Comparison of ENCODE assay signal across 9 cellular contexts in genomic region chr2:113499019-113499885, GRCh38. TPM values are rescaled to one million over a fixed set of nuclear protein-coding genes. Genes with fewer than 3 reads are reported as not detected.
DNase-seq lines count a peak whose midpoint lies in the region; ATAC-seq lines count a peak whose summit lies in the region.
"Not testable (repeated sequence)": the region's sequence is repeated elsewhere in the genome, so short reads cannot be mapped to it uniquely, and the experiment has no call there.
"Had no signal": no experiment of that assay in that cellular context is flagged by ENCODE, and none has a peak within 500 bp of the region (broad histone marks: within the 10 kb centered on the region; RNA-seq: fewer than 3 reads in every experiment).

No MANE protein-coding gene starts in this region.

- intact Hi-C loops in activated CD4-positive, alpha-beta memory T cell treated with anti-CD3 and anti-CD28 coated beads for 36 hours (cut with micrococcal nuclease); right cardiac atrium (cut with DNase I): not testable (repeated sequence)

- H3K4me1 Mint-ChIP-seq in activated CD4-positive, alpha-beta memory T cell treated with anti-CD3 and anti-CD28 coated beads for 36 hours (ENCODE audit: low read depth): peaks cover 20% of the 10 kb centered on the region
- peaks cover 12% of the 10 kb centered on the region for H3K4me1 Mint-ChIP-seq in activated naive CD8-positive, alpha-beta T cell treated with anti-CD3 and anti-CD28 coated beads, Interleukin-2, amount 10 ng/mL, durations not matched to agents 7 days and 5 days
- H3K4me1 Mint-ChIP-seq in natural killer cell treated with Interleukin-12 subunit alpha and Interleukin-12 subunit beta and Interleukin-15 and Interleukin-18, amount 100 ng/mL, for 72 hours (ENCODE audit: low read depth in 2 of 2): peaks cover 12 to 14% of the 10 kb centered on the region in 2 donors
- peaks cover 13% of the 10 kb centered on the region for H3K4me1 Mint-ChIP-seq in stimulated activated naive CD8-positive, alpha-beta T cell treated with anti-CD3 and anti-CD28 coated beads, Interleukin-15, amount 100 ng/mL, for 72 hours

- not testable (repeated sequence) for H3K4me1 ChIP-seq in HUES48 (ENCODE audit: control insufficient read depth, insufficient read depth, low read length); right cardiac atrium (ENCODE audit: control insufficient read depth, insufficient read depth, low read length)

- not testable (repeated sequence) for H3K36me3 ChIP-seq in HUES48 (ENCODE audit: control insufficient read depth, insufficient read depth, low read length)

- not testable (repeated sequence) for H3K27ac ChIP-seq in HUES48 (ENCODE audit: low read depth, low read length); right cardiac atrium (ENCODE audit: low read length)

- not testable (repeated sequence) for H3K9me3 ChIP-seq in HUES48 (ENCODE audit: control insufficient read depth, insufficient read depth, low read length); right cardiac atrium (ENCODE audit: control insufficient read depth, low read length)

- CTCF ChIA-PET in activated CD4-positive, alpha-beta memory T cell treated with anti-CD3 and anti-CD28 coated beads for 36 hours (lab: Charles Lee): not testable (repeated sequence)

- POLR2A ChIA-PET in activated CD4-positive, alpha-beta memory T cell treated with anti-CD3 and anti-CD28 coated beads for 36 hours (lab: Charles Lee); activated naive CD8-positive, alpha-beta T cell treated with anti-CD3 and anti-CD28 coated beads, Interleukin-2, amount 10 ng/mL, durations not matched to agents 7 days and 5 days (lab: Charles Lee): not testable (repeated sequence)

- DNase-seq in activated CD4-positive, alpha-beta memory T cell treated with anti-CD3 and anti-CD28 coated beads for 36 hours: peak; percentile 36
- DNase-seq in activated T-cell treated with anti-CD3 and anti-CD28 coated beads, Interleukin-2, amount 50 U/mL, for 48 hours: peak; percentile 29 to 44
- DNase-seq in activated naive CD8-positive, alpha-beta T cell treated with anti-CD3 and anti-CD28 coated beads, Interleukin-2, amount 10 ng/mL, durations not matched to agents 7 days and 5 days: peak; percentile 56
- peak in 2 of 3 donors; percentile 33 to 44 for DNase-seq in right cardiac atrium
- DNase-seq in natural killer cell treated with Interleukin-12 subunit alpha and Interleukin-12 subunit beta and Interleukin-15 and Interleukin-18, amount 100 ng/mL, for 72 hours (ENCODE audit: low spot score): peak; percentile 58
- DNase-seq in stimulated activated naive CD8-positive, alpha-beta T cell treated with anti-CD3 and anti-CD28 coated beads, Interleukin-15, amount 100 ng/mL, for 72 hours: peak; percentile 18 to 48

- peaks cover 58% of the 10 kb centered on the region for H3K27me3 ChIP-seq in HUES48 (ENCODE audit: control insufficient read depth, insufficient read depth, low read length)
- not testable (repeated sequence) for H3K27me3 ChIP-seq in right cardiac atrium (ENCODE audit: control insufficient read depth, insufficient read depth)

- WGBS in right cardiac atrium: 7% methylated on average over 61 of the region's 62 CpGs

- not testable (repeated sequence) for H3K27ac Mint-ChIP-seq in activated CD4-positive, alpha-beta memory T cell treated with anti-CD3 and anti-CD28 coated beads for 36 hours; activated naive CD8-positive, alpha-beta T cell treated with anti-CD3 and anti-CD28 coated beads, Interleukin-2, amount 10 ng/mL, durations not matched to agents 7 days and 5 days; natural killer cell treated with Interleukin-12 subunit alpha and Interleukin-12 subunit beta and Interleukin-15 and Interleukin-18, amount 100 ng/mL, for 72 hours; stimulated activated naive CD8-positive, alpha-beta T cell treated with anti-CD3 and anti-CD28 coated beads, Interleukin-15, amount 100 ng/mL, for 72 hours

- ATAC-seq in activated naive CD8-positive, alpha-beta T cell treated with anti-CD3 and anti-CD28 coated beads, Interleukin-2, amount 10 ng/mL, durations not matched to agents 7 days and 5 days (ENCODE audit: low read depth); right cardiac atrium; natural killer cell treated with Interleukin-12 subunit alpha and Interleukin-12 subunit beta and Interleukin-15 and Interleukin-18, amount 100 ng/mL, for 72 hours; stimulated activated naive CD8-positive, alpha-beta T cell treated with anti-CD3 and anti-CD28 coated beads, Interleukin-15, amount 100 ng/mL, for 72 hours: not testable (repeated sequence)

- H3K9ac ChIP-seq in HUES48 (ENCODE audit: low read depth, low read length): not testable (repeated sequence)

- H3K9me3 Mint-ChIP-seq in activated CD4-positive, alpha-beta memory T cell treated with anti-CD3 and anti-CD28 coated beads for 36 hours; activated naive CD8-positive, alpha-beta T cell treated with anti-CD3 and anti-CD28 coated beads, Interleukin-2, amount 10 ng/mL, durations not matched to agents 7 days and 5 days; natural killer cell treated with Interleukin-12 subunit alpha and Interleukin-12 subunit beta and Interleukin-15 and Interleukin-18, amount 100 ng/mL, for 72 hours; stimulated activated naive CD8-positive, alpha-beta T cell treated with anti-CD3 and anti-CD28 coated beads, Interleukin-15, amount 100 ng/mL, for 72 hours: not testable (repeated sequence)

- peak overlapping the region; percentile 17; the same call in 1 of the 2 replicates for H3K4me3 ChIP-seq in HUES48 (ENCODE audit: low read depth, low read length)
- H3K4me3 ChIP-seq in right cardiac atrium (ENCODE audit: low read length): not testable (repeated sequence)

- H3K27me3 Mint-ChIP-seq in activated CD4-positive, alpha-beta memory T cell treated with anti-CD3 and anti-CD28 coated beads for 36 hours: peaks cover 28% of the 10 kb centered on the region
- peaks cover 38% of the 10 kb centered on the region for H3K27me3 Mint-ChIP-seq in activated naive CD8-positive, alpha-beta T cell treated with anti-CD3 and anti-CD28 coated beads, Interleukin-2, amount 10 ng/mL, durations not matched to agents 7 days and 5 days
- H3K27me3 Mint-ChIP-seq in natural killer cell treated with Interleukin-12 subunit alpha and Interleukin-12 subunit beta and Interleukin-15 and Interleukin-18, amount 100 ng/mL, for 72 hours: peaks cover 18 to 24% of the 10 kb centered on the region in 2 donors
- H3K27me3 Mint-ChIP-seq in stimulated activated naive CD8-positive, alpha-beta T cell treated with anti-CD3 and anti-CD28 coated beads, Interleukin-15, amount 100 ng/mL, for 72 hours: peaks cover 30% of the 10 kb centered on the region

- H3K4me3 Mint-ChIP-seq in activated CD4-positive, alpha-beta memory T cell treated with anti-CD3 and anti-CD28 coated beads for 36 hours: peak overlapping the region; percentile 35
- peak overlapping the region; percentile 57 for H3K4me3 Mint-ChIP-seq in activated naive CD8-positive, alpha-beta T cell treated with anti-CD3 and anti-CD28 coated beads, Interleukin-2, amount 10 ng/mL, durations not matched to agents 7 days and 5 days
- H3K4me3 Mint-ChIP-seq in natural killer cell treated with Interleukin-12 subunit alpha and Interleukin-12 subunit beta and Interleukin-15 and Interleukin-18, amount 100 ng/mL, for 72 hours: peak overlapping the region; percentile 30
- peak overlapping the region; percentile 63 to 72 for H3K4me3 Mint-ChIP-seq in stimulated activated naive CD8-positive, alpha-beta T cell treated with anti-CD3 and anti-CD28 coated beads, Interleukin-15, amount 100 ng/mL, for 72 hours

- not testable (repeated sequence) for H3K36me3 Mint-ChIP-seq in activated CD4-positive, alpha-beta memory T cell treated with anti-CD3 and anti-CD28 coated beads for 36 hours; activated naive CD8-positive, alpha-beta T cell treated with anti-CD3 and anti-CD28 coated beads, Interleukin-2, amount 10 ng/mL, durations not matched to agents 7 days and 5 days; natural killer cell treated with Interleukin-12 subunit alpha and Interleukin-12 subunit beta and Interleukin-15 and Interleukin-18, amount 100 ng/mL, for 72 hours

RNA-seq across cellular contexts. Expression of gene FOXD4L1, which starts 0.8 kb away (rescaled TPM):
- under 1 TPM in 1 of 2 experiments, not detected in 1; 0.12 TPM for total RNA-seq in activated CD4-positive, alpha-beta memory T cell treated with anti-CD3 and anti-CD28 coated beads for 36 hours
- under 1 TPM; 0.14 to 0.47 TPM for total RNA-seq in activated naive CD8-positive, alpha-beta T cell treated with anti-CD3 and anti-CD28 coated beads, Interleukin-2, amount 10 ng/mL, durations not matched to agents 7 days and 5 days
- under 1 TPM in 2 of 4 donors, not detected in 2; 0.11 to 0.18 TPM for total RNA-seq in right cardiac atrium
- polyA plus RNA-seq in right cardiac atrium: 0.07 TPM
- under 1 TPM; 0.17 to 0.31 TPM for total RNA-seq in natural killer cell treated with Interleukin-12 subunit alpha and Interleukin-12 subunit beta and Interleukin-15 and Interleukin-18, amount 100 ng/mL, for 72 hours
- total RNA-seq: CD4-positive, alpha-beta T cell; G401 had no signal
